Comparison of ENCODE assay signal across 19 cellular contexts in genomic region chr21:45113543-45113942, GRCh38. TPM values are rescaled to one million over a fixed set of nuclear protein-coding genes. Genes with fewer than 3 reads are reported as not detected.
DNase-seq lines count a peak whose midpoint lies in the region; ATAC-seq and TF ChIP-seq lines count a peak whose summit lies in the region.
"Had no signal": no experiment of that assay in that cellular context is flagged by ENCODE, and none has a peak within 500 bp of the region (broad histone marks: within the 10 kb centered on the region; RNA-seq: fewer than 3 reads in every experiment).

No MANE protein-coding gene starts in this region.

- H3K27ac ChIP-seq in VCaP (peak overlapping the region; percentile 1; the same call in 1 of the 2 replicates), cardiac muscle cell (peak overlapping the region; percentile 71)

- H3K36me3 Mint-ChIP-seq in naive B cell, result peaks cover under 1 to 3% of the 10 kb centered on the region in 2 donors

- no peaks in the 10 kb centered on the region for H3K27me3 ChIP-seq in cardiac muscle cell

- no peak overlapping the region for H3K4me3 ChIP-seq in cardiac muscle cell
- H3K4me3 ChIP-seq: K562 had no signal

- DNase-seq in cardiac muscle cell (ENCODE audit: low read depth in 1 of 2, low spot score in 1 of 2) (peak in 1 of 2 donors; percentile 90), naive B cell (no peak), NCI-H146 (lab: John Stamatoyannopoulos, UW) (no peak), A172 (ENCODE audit: low spot score) (no peak), NCI-H2081 treated with DMSO at 0.1 percent for 48 hours (lab: John Stamatoyannopoulos, UW) (no peak)
- DNase-seq: AML-193; Caco-2; CD4-positive, CD25-positive, alpha-beta regulatory T cell; DMS153; GOT3; NCI-H1092 treated with DMSO at 0.1 percent for 48 hours; NCI-H2081; NCI-H510A; NCI-H774; SHP77 treated with DMSO at 0.1 percent for 48 hours; SK-N-SH had no signal

- H3K4me1 ChIP-seq in cardiac muscle cell (ENCODE audit: low read depth), result peaks cover 42% of the 10 kb centered on the region
- H3K4me1 ChIP-seq: Caco-2 had no signal

- H3K9me3 ChIP-seq in cardiac muscle cell (ENCODE audit: low read depth), result no peaks in the 10 kb centered on the region
- H3K9me3 ChIP-seq: Caco-2, SK-N-SH had no signal

- H3K27me3 Mint-ChIP-seq in naive B cell, result no peaks in the 10 kb centered on the region
- H3K27me3 Mint-ChIP-seq: CD4-positive, CD25-positive, alpha-beta regulatory T cell had no signal

- peak overlapping the region; percentile 58 to 98 (median 84) for H3K27ac Mint-ChIP-seq in naive B cell
- H3K27ac Mint-ChIP-seq: CD4-positive, CD25-positive, alpha-beta regulatory T cell had no signal

- no peak for ATAC-seq in naive B cell (ENCODE audit: low read depth in 2 of 2)
- ATAC-seq in GM21786 (IDR thresholded peaks at IDR 0.05; ENCODE audit: unreplicated experiment), result no peak
- ATAC-seq: K562 had no signal

- H3K9me3 Mint-ChIP-seq in naive B cell, result no peaks in the 10 kb centered on the region

- H3K4me3 Mint-ChIP-seq in naive B cell, result peak overlapping the region; percentile 16 to 99 (median 82)
- H3K4me3 Mint-ChIP-seq: CD4-positive, CD25-positive, alpha-beta regulatory T cell had no signal

- peaks cover 73 to 100% (median 89%) of the 10 kb centered on the region in 3 donors for H3K4me1 Mint-ChIP-seq in naive B cell

- H3K36me3 ChIP-seq in cardiac muscle cell, result no peaks in the 10 kb centered on the region

- TF ChIP-seq CTCF in VCaP (conservative IDR thresholded peaks at IDR 0.05), result no peak
- no peak for TF ChIP-seq CTCF in cardiac muscle cell (IDR thresholded peaks at IDR 0.05; ENCODE audit: low read depth, low read length)

RNA-seq across cellular contexts. Expression of gene ADARB1, which starts 39.2 kb away (rescaled TPM):
- 10.7 and 14.0 TPM in 2 replicates for total RNA-seq in cardiac muscle cell
- polyA plus RNA-seq in cardiac muscle cell, result 9.4 and 11.1 TPM in 2 replicates
- polyA plus RNA-seq in naive B cell (ENCODE audit: low read depth in 6 of 6), result 10 to 100 TPM; 19.9 to 63.5 (median 28.7) TPM
- 13.3 and 15.7 TPM in 2 replicates for total RNA-seq in A172 (2014; rRNA removed; shearing (Covaris generic))
